10 cellular contexts compared by ENCODE assay signal in genomic region chr5:6307304-6307703, GRCh38.
"Had no signal": no experiment of that assay in that cellular context is flagged by ENCODE, and none has a peak within 500 bp of the region (broad histone marks: within the 10 kb centered on the region; RNA-seq: fewer than 3 reads in every experiment).

No MANE protein-coding gene starts in this region.

- ATAC-seq: activated CD8-positive, alpha-beta memory T cell treated with anti-CD3 and anti-CD28 coated beads, Interleukin-2, amount 10 ng/mL, durations not matched to agents 7 days and 5 days had no signal

- H3K4me1 Mint-ChIP-seq: activated CD8-positive, alpha-beta memory T cell treated with anti-CD3 and anti-CD28 coated beads, Interleukin-2, amount 10 ng/mL, durations not matched to agents 7 days and 5 days; activated naive CD4-positive, alpha-beta T cell treated with anti-CD3 and anti-CD28 coated beads, Interleukin-2, amount 50 U/mL, for 24 hours had no signal

- H3K9me3 Mint-ChIP-seq: activated naive CD4-positive, alpha-beta T cell treated with anti-CD3 and anti-CD28 coated beads, Interleukin-2, amount 50 U/mL, for 24 hours; activated T-cell treated with anti-CD3 and anti-CD28 coated beads, Interleukin-2, amount 50 U/mL, for 24 hours; brain; neural crest cell had no signal

- H3K27ac Mint-ChIP-seq: activated CD8-positive, alpha-beta memory T cell treated with anti-CD3 and anti-CD28 coated beads, Interleukin-2, amount 10 ng/mL, durations not matched to agents 7 days and 5 days; activated naive CD4-positive, alpha-beta T cell treated with anti-CD3 and anti-CD28 coated beads, Interleukin-2, amount 50 U/mL, for 24 hours; activated T-cell treated with anti-CD3 and anti-CD28 coated beads, Interleukin-2, amount 50 U/mL, for 24 hours had no signal

- H3K4me3 Mint-ChIP-seq: activated CD8-positive, alpha-beta memory T cell treated with anti-CD3 and anti-CD28 coated beads, Interleukin-2, amount 10 ng/mL, durations not matched to agents 7 days and 5 days; activated naive CD4-positive, alpha-beta T cell treated with anti-CD3 and anti-CD28 coated beads, Interleukin-2, amount 50 U/mL, for 24 hours; activated T-cell treated with anti-CD3 and anti-CD28 coated beads, Interleukin-2, amount 50 U/mL, for 24 hours; brain; neural crest cell had no signal

- DNase-seq: activated CD4-positive, alpha-beta T cell treated with anti-CD3 and anti-CD28 coated beads, Interleukin-2, amount 50 U/mL, for 4 hours; activated CD4-positive, CD25-positive, alpha-beta regulatory T cell treated with anti-CD3 and anti-CD28 coated beads, Interleukin-2, amount 50 U/mL, for 72 hours; activated CD8-positive, alpha-beta memory T cell treated with anti-CD3 and anti-CD28 coated beads, Interleukin-2, amount 10 ng/mL, durations not matched to agents 7 days and 5 days; activated effector memory CD4-positive, alpha-beta T cell treated with Interleukin-2 at 50 U/mL for 16 hours; activated T-cell treated with anti-CD3 and anti-CD28 coated beads, Interleukin-2, amount 50 U/mL, for 24 hours; retina; stimulated activated CD4-positive, alpha-beta T cell treated with anti-CD3 and anti-CD28 coated beads, Interleukin-4, amount 100 ng/mL, for 4 hours had no signal
